22 cellular contexts compared by ENCODE assay signal in the genomic region with DNA sequence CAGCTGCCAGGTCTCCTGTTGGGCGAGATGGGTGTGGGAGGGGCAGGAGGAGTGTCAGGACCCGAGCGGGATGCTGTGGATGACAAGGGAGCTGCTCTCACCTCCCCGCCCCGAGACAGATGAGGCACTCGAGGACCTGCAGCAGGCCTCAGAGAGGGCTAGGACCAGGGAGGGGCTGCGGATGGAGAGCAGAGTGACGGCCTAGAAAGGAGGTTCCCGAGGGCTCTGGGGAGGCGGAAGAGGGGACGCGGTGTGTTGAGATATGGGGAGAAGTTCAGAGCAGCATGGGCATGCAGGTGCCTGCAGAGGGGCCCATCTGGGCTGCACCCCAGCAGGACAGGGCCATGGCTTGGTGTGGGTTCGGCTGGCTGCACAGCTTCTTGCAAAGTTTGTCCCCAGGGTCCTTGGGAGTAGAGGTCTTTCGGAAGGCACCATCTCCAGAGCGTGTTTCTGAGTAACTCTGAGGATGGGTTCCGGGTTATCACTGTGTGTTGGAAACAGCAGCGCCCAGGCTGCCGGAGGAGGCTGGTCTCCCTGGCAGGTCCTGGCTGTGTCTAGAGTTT.
"Had no signal": no experiment of that assay in that cellular context is flagged by ENCODE, and none has a peak within 500 bp of the region (broad histone marks: within the 10 kb centered on the region; RNA-seq: fewer than 3 reads in every experiment).

No MANE protein-coding gene starts in this region.

- H3K36me3 ChIP-seq: SJSA1 had no signal

- H3K27ac ChIP-seq: SJSA1, SK-N-MC had no signal

- DNase-seq: IMR-90, Kasumi-1, KG1, MM.1S, NCI-H1105, NCI-H1417, NCI-H1436 treated with DMSO at 0.1 percent for 48 hours, NCI-H1694, NCI-H187 treated with DMSO at 0.1 percent for 48 hours, NCI-H2081, NCI-H2107, NCI-H2227 treated with DMSO at 0.1 percent for 48 hours, NCI-H446, NCI-H510A, NCI-H524 treated with DMSO at 0.1 percent for 48 hours, NCI-H69, NCI-H774, Right ventricle myocardium superior, RPMI8226, SIG-M5 had no signal

- H3K27me3 ChIP-seq: SJSA1 had no signal

- H3K4me3 ChIP-seq: SJSA1, SK-N-MC had no signal

- H3K4me1 ChIP-seq: SJSA1 had no signal
